1 cellular context compared by ENCODE assay signal in the genomic region with DNA sequence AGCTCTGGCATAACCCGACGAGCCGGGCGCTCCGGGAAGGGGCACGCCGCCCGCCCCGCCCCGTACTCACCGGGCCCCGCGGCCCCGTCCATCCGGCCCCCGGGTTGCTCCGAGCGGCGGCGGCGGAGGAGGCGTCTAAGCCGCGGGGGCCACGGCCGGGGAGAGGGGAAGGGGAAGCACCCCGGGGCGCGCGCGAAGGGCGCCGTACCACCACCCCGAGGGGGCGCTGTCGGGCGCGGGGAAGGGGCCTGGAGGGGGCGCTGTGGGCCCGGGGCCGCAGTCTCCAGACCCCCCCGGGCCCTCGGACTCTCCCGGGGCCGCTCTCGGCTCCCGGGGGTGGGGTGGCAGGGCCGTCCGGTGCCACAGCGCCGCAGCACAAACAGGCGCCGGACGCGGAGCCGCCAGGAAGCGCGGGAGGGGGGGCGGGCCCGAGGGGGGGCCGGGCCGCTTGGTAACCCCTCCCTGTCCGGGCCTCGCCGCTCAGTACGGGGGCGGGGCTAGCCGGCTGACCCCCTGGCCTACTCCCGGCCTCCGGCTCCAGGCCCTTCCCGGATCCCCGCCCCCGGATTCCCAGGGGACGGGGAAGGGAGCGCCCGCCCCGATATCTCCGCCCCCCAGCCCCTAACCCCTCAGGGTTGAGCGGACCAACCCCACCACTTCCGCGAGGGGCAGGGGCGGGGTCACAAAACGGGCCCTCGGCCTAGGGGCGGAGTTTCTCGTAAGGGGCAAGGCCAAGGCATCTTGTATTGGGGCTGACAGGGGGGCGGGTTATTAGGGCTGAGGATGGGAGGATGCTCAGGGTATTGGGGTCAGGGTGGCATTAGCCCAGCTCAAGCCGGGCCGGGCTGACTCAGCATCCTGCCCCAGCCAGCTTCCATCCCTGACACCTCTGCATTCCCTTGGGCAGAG.
TF ChIP-seq lines count a peak whose summit lies in the region.

A gene with protein sequence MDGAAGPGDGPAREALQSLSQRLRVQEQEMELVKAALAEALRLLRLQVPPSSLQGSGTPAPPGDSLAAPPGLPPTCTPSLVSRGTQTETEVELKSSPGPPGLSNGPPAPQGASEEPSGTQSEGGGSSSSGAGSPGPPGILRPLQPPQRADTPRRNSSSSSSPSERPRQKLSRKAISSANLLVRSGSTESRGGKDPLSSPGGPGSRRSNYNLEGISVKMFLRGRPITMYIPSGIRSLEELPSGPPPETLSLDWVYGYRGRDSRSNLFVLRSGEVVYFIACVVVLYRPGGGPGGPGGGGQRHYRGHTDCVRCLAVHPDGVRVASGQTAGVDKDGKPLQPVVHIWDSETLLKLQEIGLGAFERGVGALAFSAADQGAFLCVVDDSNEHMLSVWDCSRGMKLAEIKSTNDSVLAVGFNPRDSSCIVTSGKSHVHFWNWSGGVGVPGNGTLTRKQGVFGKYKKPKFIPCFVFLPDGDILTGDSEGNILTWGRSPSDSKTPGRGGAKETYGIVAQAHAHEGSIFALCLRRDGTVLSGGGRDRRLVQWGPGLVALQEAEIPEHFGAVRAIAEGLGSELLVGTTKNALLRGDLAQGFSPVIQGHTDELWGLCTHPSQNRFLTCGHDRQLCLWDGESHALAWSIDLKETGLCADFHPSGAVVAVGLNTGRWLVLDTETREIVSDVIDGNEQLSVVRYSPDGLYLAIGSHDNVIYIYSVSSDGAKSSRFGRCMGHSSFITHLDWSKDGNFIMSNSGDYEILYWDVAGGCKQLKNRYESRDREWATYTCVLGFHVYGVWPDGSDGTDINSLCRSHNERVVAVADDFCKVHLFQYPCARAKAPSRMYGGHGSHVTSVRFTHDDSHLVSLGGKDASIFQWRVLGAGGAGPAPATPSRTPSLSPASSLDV (minus strand): TSS at position 410 of the 909 bp plus-strand sequence. CDS start 318 bp downstream, at position 92.
A gene with protein sequence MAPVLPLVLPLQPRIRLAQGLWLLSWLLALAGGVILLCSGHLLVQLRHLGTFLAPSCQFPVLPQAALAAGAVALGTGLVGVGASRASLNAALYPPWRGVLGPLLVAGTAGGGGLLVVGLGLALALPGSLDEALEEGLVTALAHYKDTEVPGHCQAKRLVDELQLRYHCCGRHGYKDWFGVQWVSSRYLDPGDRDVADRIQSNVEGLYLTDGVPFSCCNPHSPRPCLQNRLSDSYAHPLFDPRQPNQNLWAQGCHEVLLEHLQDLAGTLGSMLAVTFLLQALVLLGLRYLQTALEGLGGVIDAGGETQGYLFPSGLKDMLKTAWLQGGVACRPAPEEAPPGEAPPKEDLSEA (plus strand): TSS at position 892 of the 909 bp plus-strand sequence. CDS start 25 bp downstream, outside the sequence.

TF ChIP-seq in K562, 482 proteins besides CTCF, POLR2A, EP300 and RAD21 (continued from another document and continues in another):
- TF ChIP-seq, protein P1, sequence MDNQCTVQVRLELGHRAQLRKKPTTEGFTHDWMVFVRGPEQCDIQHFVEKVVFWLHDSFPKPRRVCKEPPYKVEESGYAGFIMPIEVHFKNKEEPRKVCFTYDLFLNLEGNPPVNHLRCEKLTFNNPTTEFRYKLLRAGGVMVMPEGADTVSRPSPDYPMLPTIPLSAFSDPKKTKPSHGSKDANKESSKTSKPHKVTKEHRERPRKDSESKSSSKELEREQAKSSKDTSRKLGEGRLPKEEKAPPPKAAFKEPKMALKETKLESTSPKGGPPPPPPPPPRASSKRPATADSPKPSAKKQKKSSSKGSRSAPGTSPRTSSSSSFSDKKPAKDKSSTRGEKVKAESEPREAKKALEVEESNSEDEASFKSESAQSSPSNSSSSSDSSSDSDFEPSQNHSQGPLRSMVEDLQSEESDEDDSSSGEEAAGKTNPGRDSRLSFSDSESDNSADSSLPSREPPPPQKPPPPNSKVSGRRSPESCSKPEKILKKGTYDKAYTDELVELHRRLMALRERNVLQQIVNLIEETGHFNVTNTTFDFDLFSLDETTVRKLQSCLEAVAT (IDR thresholded peaks at IDR 0.05) = peak in 1 of 2 experiments; percentile 81; a peak in 1 of 4 replicates
- TF ChIP-seq ZNF507 (tag; conservative IDR thresholded peaks at IDR 0.05) (no peak), SMAD4 (CRISPR knock-in tag; conservative IDR thresholded peaks at IDR 0.05) (peak; percentile 75), PHF21A (IDR thresholded peaks at IDR 0.05; ENCODE audit: borderline replicate concordance, low read depth) (no peak), NCOA6 (IDR thresholded peaks at IDR 0.05) (peak; percentile 81), ZNF175 (CRISPR knock-in tag; IDR thresholded peaks at IDR 0.05; ENCODE audit: low read depth) (peak; percentile 59; the same call in 1 of the 2 replicates), RUNX1 (IDR thresholded peaks at IDR 0.05; ENCODE audit: low read depth) (0 out of 2 replicates have a peak, but pooled peaks have one; percentile 71), ILF3 (IDR thresholded peaks at IDR 0.05; ENCODE audit: borderline replicate concordance) (peak; percentile 86; the same call in 1 of the 2 replicates), XRCC5 (IDR thresholded peaks at IDR 0.05; ENCODE audit: low read depth, low read length) (0 out of 2 replicates have a peak, but pooled peaks have one; percentile 46), ADNP (tag; IDR thresholded peaks at IDR 0.05) (peak; percentile 83), CBX1 (IDR thresholded peaks at IDR 0.05; ENCODE audit: low read depth) (peak; percentile 51; the same call in 1 of the 2 replicates), GABPB1 (CRISPR knock-in tag; IDR thresholded peaks at IDR 0.05) (peak; percentile 53), MCM2 (IDR thresholded peaks at IDR 0.05; ENCODE audit: low read depth) (no peak), SMC3 (conservative IDR thresholded peaks at IDR 0.05; ENCODE audit: insufficient read depth, low read depth, low read length) (0 out of 2 replicates have a peak, but pooled peaks have one; percentile 18), RFX7 (CRISPR knock-in tag; IDR thresholded peaks at IDR 0.05) (no peak), RBM22 (IDR thresholded peaks at IDR 0.05; ENCODE audit: low read depth, low read length, poor library complexity, severe bottlenecking) (peak; percentile 63), POLR2G (IDR thresholded peaks at IDR 0.05; ENCODE audit: low read depth, low read length) (peak; percentile 58; the same call in 1 of the 2 replicates), RBFOX2 (IDR thresholded peaks at IDR 0.05; ENCODE audit: low read depth, low read length) (peak; percentile 59), SRF (CRISPR knock-in tag; IDR thresholded peaks at IDR 0.05) (peak in 1 of 2 experiments; percentile 72; a peak in 1 of 4 replicates), E2F3 (CRISPR knock-in tag; IDR thresholded peaks at IDR 0.05) (0 out of 2 replicates have a peak, but pooled peaks have one; percentile 26), MBD2 (IDR thresholded peaks at IDR 0.05; ENCODE audit: borderline replicate concordance, low read depth) (0 out of 2 replicates have a peak, but pooled peaks have one; percentile 5), POLR3A (IDR thresholded peaks at IDR 0.05; ENCODE audit: borderline replicate concordance, extremely low read depth, insufficient read depth, insufficient read length) (no peak), TEAD4 (IDR thresholded peaks at IDR 0.05; ENCODE audit: low read length) (0 out of 2 replicates have a peak, but pooled peaks have one; percentile 1), TEAD4 (CRISPR knock-in tag; IDR thresholded peaks at IDR 0.05; ENCODE audit: borderline replicate concordance) (no peak), GABPA (tag; conservative IDR thresholded peaks at IDR 0.05; ENCODE audit: low read depth) (peak; percentile 72), CBX3 (IDR thresholded peaks at IDR 0.05; ENCODE audit: borderline replicate concordance in 1 of 2, low read length in 2 of 2) (0 out of 3 replicates have a peak, but pooled peaks of 1 of the 2 experiments have one; percentile 15), POLR2H (tag; IDR thresholded peaks at IDR 0.05; ENCODE audit: low read depth) (no peak), CCNT2 (IDR thresholded peaks at IDR 0.05; ENCODE audit: borderline replicate concordance, extremely low read depth, insufficient read length, low read depth, low read length) (peak; percentile 82), SPI1 (IDR thresholded peaks at IDR 0.05; ENCODE audit: borderline replicate concordance, low read depth, low read length) (0 out of 2 replicates have a peak, but pooled peaks have one; percentile 23), TAF15 (IDR thresholded peaks at IDR 0.05; ENCODE audit: low read depth, low read length) (no peak)
- TF ChIP-seq, protein P2, sequence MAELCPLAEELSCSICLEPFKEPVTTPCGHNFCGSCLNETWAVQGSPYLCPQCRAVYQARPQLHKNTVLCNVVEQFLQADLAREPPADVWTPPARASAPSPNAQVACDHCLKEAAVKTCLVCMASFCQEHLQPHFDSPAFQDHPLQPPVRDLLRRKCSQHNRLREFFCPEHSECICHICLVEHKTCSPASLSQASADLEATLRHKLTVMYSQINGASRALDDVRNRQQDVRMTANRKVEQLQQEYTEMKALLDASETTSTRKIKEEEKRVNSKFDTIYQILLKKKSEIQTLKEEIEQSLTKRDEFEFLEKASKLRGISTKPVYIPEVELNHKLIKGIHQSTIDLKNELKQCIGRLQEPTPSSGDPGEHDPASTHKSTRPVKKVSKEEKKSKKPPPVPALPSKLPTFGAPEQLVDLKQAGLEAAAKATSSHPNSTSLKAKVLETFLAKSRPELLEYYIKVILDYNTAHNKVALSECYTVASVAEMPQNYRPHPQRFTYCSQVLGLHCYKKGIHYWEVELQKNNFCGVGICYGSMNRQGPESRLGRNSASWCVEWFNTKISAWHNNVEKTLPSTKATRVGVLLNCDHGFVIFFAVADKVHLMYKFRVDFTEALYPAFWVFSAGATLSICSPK (IDR thresholded peaks at IDR 0.05; ENCODE audit: borderline replicate concordance) = no peak
- TF ChIP-seq, protein P3, sequence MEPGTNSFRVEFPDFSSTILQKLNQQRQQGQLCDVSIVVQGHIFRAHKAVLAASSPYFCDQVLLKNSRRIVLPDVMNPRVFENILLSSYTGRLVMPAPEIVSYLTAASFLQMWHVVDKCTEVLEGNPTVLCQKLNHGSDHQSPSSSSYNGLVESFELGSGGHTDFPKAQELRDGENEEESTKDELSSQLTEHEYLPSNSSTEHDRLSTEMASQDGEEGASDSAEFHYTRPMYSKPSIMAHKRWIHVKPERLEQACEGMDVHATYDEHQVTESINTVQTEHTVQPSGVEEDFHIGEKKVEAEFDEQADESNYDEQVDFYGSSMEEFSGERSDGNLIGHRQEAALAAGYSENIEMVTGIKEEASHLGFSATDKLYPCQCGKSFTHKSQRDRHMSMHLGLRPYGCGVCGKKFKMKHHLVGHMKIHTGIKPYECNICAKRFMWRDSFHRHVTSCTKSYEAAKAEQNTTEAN (CRISPR knock-in tag; IDR thresholded peaks at IDR 0.05) = no peak
- TF ChIP-seq, protein P4, sequence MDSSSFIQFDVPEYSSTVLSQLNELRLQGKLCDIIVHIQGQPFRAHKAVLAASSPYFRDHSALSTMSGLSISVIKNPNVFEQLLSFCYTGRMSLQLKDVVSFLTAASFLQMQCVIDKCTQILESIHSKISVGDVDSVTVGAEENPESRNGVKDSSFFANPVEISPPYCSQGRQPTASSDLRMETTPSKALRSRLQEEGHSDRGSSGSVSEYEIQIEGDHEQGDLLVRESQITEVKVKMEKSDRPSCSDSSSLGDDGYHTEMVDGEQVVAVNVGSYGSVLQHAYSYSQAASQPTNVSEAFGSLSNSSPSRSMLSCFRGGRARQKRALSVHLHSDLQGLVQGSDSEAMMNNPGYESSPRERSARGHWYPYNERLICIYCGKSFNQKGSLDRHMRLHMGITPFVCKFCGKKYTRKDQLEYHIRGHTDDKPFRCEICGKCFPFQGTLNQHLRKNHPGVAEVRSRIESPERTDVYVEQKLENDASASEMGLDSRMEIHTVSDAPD (CRISPR knock-in tag; IDR thresholded peaks at IDR 0.05) = no peak
- TF ChIP-seq, protein P5, sequence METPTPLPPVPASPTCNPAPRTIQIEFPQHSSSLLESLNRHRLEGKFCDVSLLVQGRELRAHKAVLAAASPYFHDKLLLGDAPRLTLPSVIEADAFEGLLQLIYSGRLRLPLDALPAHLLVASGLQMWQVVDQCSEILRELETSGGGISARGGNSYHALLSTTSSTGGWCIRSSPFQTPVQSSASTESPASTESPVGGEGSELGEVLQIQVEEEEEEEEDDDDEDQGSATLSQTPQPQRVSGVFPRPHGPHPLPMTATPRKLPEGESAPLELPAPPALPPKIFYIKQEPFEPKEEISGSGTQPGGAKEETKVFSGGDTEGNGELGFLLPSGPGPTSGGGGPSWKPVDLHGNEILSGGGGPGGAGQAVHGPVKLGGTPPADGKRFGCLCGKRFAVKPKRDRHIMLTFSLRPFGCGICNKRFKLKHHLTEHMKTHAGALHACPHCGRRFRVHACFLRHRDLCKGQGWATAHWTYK (CRISPR knock-in tag; IDR thresholded peaks at IDR 0.05) = peak; percentile 22; the same call in 1 of the 2 replicates
- TF ChIP-seq, protein P6, sequence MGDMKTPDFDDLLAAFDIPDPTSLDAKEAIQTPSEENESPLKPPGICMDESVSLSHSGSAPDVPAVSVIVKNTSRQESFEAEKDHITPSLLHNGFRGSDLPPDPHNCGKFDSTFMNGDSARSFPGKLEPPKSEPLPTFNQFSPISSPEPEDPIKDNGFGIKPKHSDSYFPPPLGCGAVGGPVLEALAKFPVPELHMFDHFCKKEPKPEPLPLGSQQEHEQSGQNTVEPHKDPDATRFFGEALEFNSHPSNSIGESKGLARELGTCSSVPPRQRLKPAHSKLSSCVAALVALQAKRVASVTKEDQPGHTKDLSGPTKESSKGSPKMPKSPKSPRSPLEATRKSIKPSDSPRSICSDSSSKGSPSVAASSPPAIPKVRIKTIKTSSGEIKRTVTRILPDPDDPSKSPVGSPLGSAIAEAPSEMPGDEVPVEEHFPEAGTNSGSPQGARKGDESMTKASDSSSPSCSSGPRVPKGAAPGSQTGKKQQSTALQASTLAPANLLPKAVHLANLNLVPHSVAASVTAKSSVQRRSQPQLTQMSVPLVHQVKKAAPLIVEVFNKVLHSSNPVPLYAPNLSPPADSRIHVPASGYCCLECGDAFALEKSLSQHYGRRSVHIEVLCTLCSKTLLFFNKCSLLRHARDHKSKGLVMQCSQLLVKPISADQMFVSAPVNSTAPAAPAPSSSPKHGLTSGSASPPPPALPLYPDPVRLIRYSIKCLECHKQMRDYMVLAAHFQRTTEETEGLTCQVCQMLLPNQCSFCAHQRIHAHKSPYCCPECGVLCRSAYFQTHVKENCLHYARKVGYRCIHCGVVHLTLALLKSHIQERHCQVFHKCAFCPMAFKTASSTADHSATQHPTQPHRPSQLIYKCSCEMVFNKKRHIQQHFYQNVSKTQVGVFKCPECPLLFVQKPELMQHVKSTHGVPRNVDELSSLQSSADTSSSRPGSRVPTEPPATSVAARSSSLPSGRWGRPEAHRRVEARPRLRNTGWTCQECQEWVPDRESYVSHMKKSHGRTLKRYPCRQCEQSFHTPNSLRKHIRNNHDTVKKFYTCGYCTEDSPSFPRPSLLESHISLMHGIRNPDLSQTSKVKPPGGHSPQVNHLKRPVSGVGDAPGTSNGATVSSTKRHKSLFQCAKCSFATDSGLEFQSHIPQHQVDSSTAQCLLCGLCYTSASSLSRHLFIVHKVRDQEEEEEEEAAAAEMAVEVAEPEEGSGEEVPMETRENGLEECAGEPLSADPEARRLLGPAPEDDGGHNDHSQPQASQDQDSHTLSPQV (IDR thresholded peaks at IDR 0.05) = peak; percentile 87
- TF ChIP-seq, protein P7, sequence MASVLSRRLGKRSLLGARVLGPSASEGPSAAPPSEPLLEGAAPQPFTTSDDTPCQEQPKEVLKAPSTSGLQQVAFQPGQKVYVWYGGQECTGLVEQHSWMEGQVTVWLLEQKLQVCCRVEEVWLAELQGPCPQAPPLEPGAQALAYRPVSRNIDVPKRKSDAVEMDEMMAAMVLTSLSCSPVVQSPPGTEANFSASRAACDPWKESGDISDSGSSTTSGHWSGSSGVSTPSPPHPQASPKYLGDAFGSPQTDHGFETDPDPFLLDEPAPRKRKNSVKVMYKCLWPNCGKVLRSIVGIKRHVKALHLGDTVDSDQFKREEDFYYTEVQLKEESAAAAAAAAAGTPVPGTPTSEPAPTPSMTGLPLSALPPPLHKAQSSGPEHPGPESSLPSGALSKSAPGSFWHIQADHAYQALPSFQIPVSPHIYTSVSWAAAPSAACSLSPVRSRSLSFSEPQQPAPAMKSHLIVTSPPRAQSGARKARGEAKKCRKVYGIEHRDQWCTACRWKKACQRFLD (CRISPR knock-in tag; IDR thresholded peaks at IDR 0.05) = 0 out of 2 replicates have a peak, but pooled peaks have one; percentile 30
